ENCODE assay signal across 9 cellular contexts in the genomic region with DNA sequence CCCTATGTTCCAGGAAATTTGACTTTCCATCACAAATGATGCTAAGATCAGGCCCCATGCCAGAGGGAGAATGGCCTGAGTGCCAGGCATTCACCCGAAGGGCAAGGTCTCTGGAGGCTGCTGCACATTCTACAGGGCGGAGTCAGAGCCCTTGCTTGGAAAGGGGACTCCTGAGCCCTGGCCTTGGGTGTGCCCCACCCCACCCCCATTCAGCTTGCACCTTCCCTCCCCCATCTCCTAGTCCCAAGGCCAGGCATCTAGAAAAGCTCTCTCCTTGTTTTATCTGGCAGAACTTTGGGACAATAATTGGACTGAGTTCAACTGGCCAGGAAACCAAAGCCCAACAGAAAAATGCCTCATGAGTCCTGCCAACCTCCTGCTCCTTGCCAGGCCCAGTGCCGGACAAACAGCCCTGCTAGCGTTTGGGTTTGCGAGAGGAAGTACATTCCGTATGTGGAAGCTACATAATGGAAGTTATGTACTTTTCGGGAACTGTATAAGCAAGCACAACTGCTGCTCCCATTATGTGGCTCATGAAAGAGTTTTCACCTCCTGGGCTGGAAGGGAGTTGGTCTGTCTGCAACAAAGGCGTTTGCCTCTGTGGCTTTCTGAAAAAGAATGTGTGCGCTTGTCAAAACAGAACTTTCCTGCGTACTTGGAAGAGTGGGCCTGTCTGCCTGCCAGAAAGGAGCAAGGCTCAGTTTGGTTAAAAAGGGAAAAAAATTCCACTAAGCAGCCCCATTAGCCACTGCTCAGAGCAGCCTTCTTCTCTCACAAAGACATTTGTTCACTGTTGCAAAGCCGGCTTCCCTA.
DNase-seq lines count a peak whose midpoint lies in the region; ATAC-seq and TF ChIP-seq lines count a peak whose summit lies in the region.
"Had no signal": no experiment of that assay in that cellular context is flagged by ENCODE, and none has a peak within 500 bp of the region (broad histone marks: within the 10 kb centered on the region; RNA-seq: fewer than 3 reads in every experiment).

No MANE protein-coding gene starts in this region.

- H3K27me3 ChIP-seq in Peyer's patch, result no peaks in the 10 kb centered on the region
- H3K27me3 ChIP-seq in esophagus muscularis mucosa, result no peaks in the 10 kb centered on the region
- H3K27me3 ChIP-seq in spleen (replicated peaks in 1 of 7), result no peaks in the 10 kb centered on the region

- H3K27ac ChIP-seq in Peyer's patch (peak overlapping the region in 3 of 4 donors; percentile 6 to 33 (median 29)), esophagus muscularis mucosa (replicated peaks in 1 of 4) (peak overlapping the region; percentile 72 to 86 (median 80)), spleen (peak overlapping the region in 7 of 8 donors; percentile 32 to 73 (median 50))

- peak; percentile 48 for TF ChIP-seq EP300 in esophagus muscularis mucosa (IDR thresholded peaks at IDR 0.05)

- WGBS in esophagus muscularis mucosa, result 20% methylated on average over 11 of the region's 11 CpGs
- WGBS in spleen, 5 donors, result 56 to 80% (median 63%) methylated on average over 11 of the region's 11 CpGs

- intact Hi-C loops in esophagus muscularis mucosa (cut with DNase I), result loop anchor here (2.0 kb wide), 1 partner anchor 95 kb away; no protein-coding TSS in a partner anchor
- intact Hi-C loops in spleen (cut with DNase I; ENCODE audit: low total_unique reads), result no loop called here

- no peaks in the 10 kb centered on the region for H3K36me3 Mint-ChIP-seq in natural killer cell treated with Interleukin-12 subunit alpha and Interleukin-12 subunit beta and Interleukin-15 and Interleukin-18, amount 100 ng/mL, for 72 hours

- DNase-seq in Peyer's patch (peak in 2 of 3 donors; percentile 53 to 54), esophagus muscularis mucosa (ENCODE audit: extremely low spot score) (no peak), medulla oblongata (ENCODE audit: extremely low spot score) (peak; percentile 76), spleen (no peak), iPS-NIHi11 (ENCODE audit: low spot score) (no peak)
- no peak for DNase-seq in natural killer cell treated with Interleukin-12 subunit alpha and Interleukin-12 subunit beta and Interleukin-15 and Interleukin-18, amount 100 ng/mL, for 72 hours (ENCODE audit: low spot score)
- DNase-seq: activated CD8-positive, alpha-beta memory T cell treated with anti-CD3 and anti-CD28 coated beads, Interleukin-2, amount 50 U/mL, for 4 hours had no signal

- H3K4me1 ChIP-seq in Peyer's patch, result peaks cover 0 to 22% (median 0%) of the 10 kb centered on the region in 4 donors
- H3K4me1 ChIP-seq in esophagus muscularis mucosa, result peaks cover 34 to 48% (median 43%) of the 10 kb centered on the region in 4 donors
- H3K4me1 ChIP-seq in spleen, result peaks cover 0 to 18% (median 3%) of the 10 kb centered on the region in 6 donors

- H3K4me3 Mint-ChIP-seq in natural killer cell treated with Interleukin-12 subunit alpha and Interleukin-12 subunit beta and Interleukin-15 and Interleukin-18, amount 100 ng/mL, for 72 hours, result no peak overlapping the region

- no peak overlapping the region for H3K4me3 ChIP-seq in Peyer's patch
- H3K4me3 ChIP-seq in esophagus muscularis mucosa, result peak overlapping the region in 3 of 4 donors; percentile 2 to 35 (median 18)
- H3K4me3 ChIP-seq in spleen, result no peak overlapping the region

- ATAC-seq in GM19397 (IDR thresholded peaks at IDR 0.05; ENCODE audit: unreplicated experiment), result no peak
- no peak for ATAC-seq in HG02852 (IDR thresholded peaks at IDR 0.05; ENCODE audit: unreplicated experiment)
- ATAC-seq in natural killer cell treated with Interleukin-12 subunit alpha and Interleukin-12 subunit beta and Interleukin-15 and Interleukin-18, amount 100 ng/mL, for 72 hours, result no peak

- H3K9me3 ChIP-seq in Peyer's patch (no peaks in the 10 kb centered on the region), esophagus muscularis mucosa (no peaks in the 10 kb centered on the region), spleen (no peaks in the 10 kb centered on the region)

- TF ChIP-seq POLR2A in Peyer's patch (IDR thresholded peaks at IDR 0.05), result no peak
- no peak for TF ChIP-seq POLR2A in esophagus muscularis mucosa (IDR thresholded peaks at IDR 0.05; ENCODE audit: low read depth)
- no peak for TF ChIP-seq POLR2A in spleen (IDR thresholded peaks at IDR 0.05)

- no peak overlapping the region for H3K27ac Mint-ChIP-seq in natural killer cell treated with Interleukin-12 subunit alpha and Interleukin-12 subunit beta and Interleukin-15 and Interleukin-18, amount 100 ng/mL, for 72 hours

- no peaks in the 10 kb centered on the region for H3K9me3 Mint-ChIP-seq in natural killer cell treated with Interleukin-12 subunit alpha and Interleukin-12 subunit beta and Interleukin-15 and Interleukin-18, amount 100 ng/mL, for 72 hours

- TF ChIP-seq CTCF in Peyer's patch (IDR thresholded peaks at IDR 0.05), result no peak
- TF ChIP-seq CTCF in esophagus muscularis mucosa (IDR thresholded peaks at IDR 0.05), result no peak
- no peak for TF ChIP-seq CTCF in spleen (IDR thresholded peaks at IDR 0.05 in 8 of 11, conservative IDR thresholded peaks at IDR 0.05 in 3 of 11)

- H3K36me3 ChIP-seq in Peyer's patch (no peaks in the 10 kb centered on the region), esophagus muscularis mucosa (no peaks in the 10 kb centered on the region), spleen (no peaks in the 10 kb centered on the region)

- no peaks in the 10 kb centered on the region for H3K4me1 Mint-ChIP-seq in natural killer cell treated with Interleukin-12 subunit alpha and Interleukin-12 subunit beta and Interleukin-15 and Interleukin-18, amount 100 ng/mL, for 72 hours (ENCODE audit: low read depth in 2 of 2)

- peaks cover 4 to 13% of the 10 kb centered on the region in 2 donors for H3K27me3 Mint-ChIP-seq in natural killer cell treated with Interleukin-12 subunit alpha and Interleukin-12 subunit beta and Interleukin-15 and Interleukin-18, amount 100 ng/mL, for 72 hours

Comparison
In these comparisons a context has a peak if more than half of its experiments do, and no peak if none do; other contexts are left out.
1. DNase-seq: peak in Peyer's patch (2 of 3) and medulla oblongata (single experiment); none in esophagus muscularis mucosa (single experiment), spleen (single experiment), iPS-NIHi11 (single experiment) and natural killer cell treated with Interleukin-12 subunit alpha and Interleukin-12 subunit beta and Interleukin-15 and Interleukin-18, amount 100 ng/mL, for 72 hours (single experiment).
2. H3K27ac ChIP-seq: peak in every context shown above with its lines; median percentile 80 in esophagus muscularis mucosa; 50 in spleen; 29 in Peyer's patch.
3. H3K4me3 ChIP-seq: peak in esophagus muscularis mucosa (3 of 4); none in Peyer's patch (0 of 4) and spleen (0 of 8).